ENCODE assay signal across 17 cellular contexts in the genomic region with DNA sequence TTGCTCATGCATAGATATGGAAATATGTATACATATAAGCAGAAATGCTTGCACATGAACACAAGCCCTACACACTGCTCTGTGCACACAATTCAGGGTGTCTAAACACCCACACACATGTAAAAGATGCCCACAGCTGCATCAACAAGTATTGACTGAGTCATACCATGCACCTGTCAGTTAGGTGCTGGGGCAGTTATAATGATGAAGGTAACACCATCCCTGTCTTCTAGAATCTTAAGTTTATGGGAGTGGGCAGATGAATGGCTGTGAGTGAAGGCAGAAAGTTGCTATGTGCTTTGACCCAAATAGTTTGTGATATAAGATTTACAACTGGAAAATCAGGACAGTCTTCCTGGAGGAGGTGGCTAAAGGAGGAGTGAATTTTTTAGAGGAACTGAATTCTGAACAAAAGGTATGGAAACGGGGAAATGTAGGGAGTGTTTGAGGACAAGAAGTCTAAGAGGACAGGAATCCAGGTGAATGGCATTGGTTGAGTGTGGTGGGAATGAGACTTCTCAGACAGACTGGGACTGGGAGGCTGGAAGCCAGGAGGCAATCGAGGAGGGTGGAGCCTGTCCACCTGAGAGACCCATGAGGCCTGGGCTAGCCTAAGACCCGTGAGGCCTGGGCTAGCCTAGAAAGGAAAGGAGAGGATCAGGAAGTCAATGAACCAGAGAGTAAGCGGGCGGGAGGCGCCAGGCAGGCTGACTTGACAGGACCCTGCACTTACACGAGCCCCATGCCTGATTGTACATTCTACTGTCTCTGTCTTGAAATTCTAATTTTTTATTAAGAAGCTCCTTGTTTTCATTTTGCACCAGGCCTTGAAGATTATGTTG. TPM values are rescaled to one million over a fixed set of nuclear protein-coding genes. Genes with fewer than 3 reads are reported as not detected.
DNase-seq lines count a peak whose midpoint lies in the region; ATAC-seq and TF ChIP-seq lines count a peak whose summit lies in the region.
"Had no signal": no experiment of that assay in that cellular context is flagged by ENCODE, and none has a peak within 500 bp of the region (broad histone marks: within the 10 kb centered on the region; RNA-seq: fewer than 3 reads in every experiment).

No MANE protein-coding gene starts in this region.

- peaks cover 26% of the 10 kb centered on the region for H3K27me3 Mint-ChIP-seq in activated naive CD8-positive, alpha-beta T cell
- H3K27me3 Mint-ChIP-seq in activated naive CD8-positive, alpha-beta T cell treated with anti-CD3 and anti-CD28 coated beads, Interleukin-2, amount 50 U/mL, for 24 hours: peaks cover 54% of the 10 kb centered on the region
- H3K27me3 Mint-ChIP-seq in stimulated activated naive B cell treated with anti-CD40 and anti-IgM and Interleukin-4, amounts not matched to agents 10 μg/mL and 1 μg/mL and 100 μg/mL, for 72 hours: peaks cover 66 to 81% of the 10 kb centered on the region in 2 donors
- peaks cover 46% of the 10 kb centered on the region for H3K27me3 Mint-ChIP-seq in activated CD4-positive, alpha-beta memory T cell treated with anti-CD3 and anti-CD28 coated beads, Interleukin-2, amount 10 ng/mL, durations not matched to agents 7 days and 5 days

- POLR2A ChIA-PET in activated CD4-positive, alpha-beta memory T cell treated with anti-CD3 and anti-CD28 coated beads, Interleukin-2, amount 10 ng/mL, durations not matched to agents 7 days and 5 days (lab: Charles Lee): no interaction called here

- no peaks in the 10 kb centered on the region for H3K9me3 ChIP-seq in OCI-LY1 (ENCODE audit: low read length)
- H3K9me3 ChIP-seq: stomach had no signal

- no peak overlapping the region for H3K4me3 ChIP-seq in OCI-LY1 (ENCODE audit: low read depth, low read length, poor library complexity, severe bottlenecking)
- H3K4me3 ChIP-seq: vagina had no signal

- no peaks in the 10 kb centered on the region for H4K20me1 ChIP-seq in OCI-LY1 (ENCODE audit: insufficient read depth, low read length)

- CTCF ChIA-PET in activated CD4-positive, alpha-beta memory T cell treated with anti-CD3 and anti-CD28 coated beads, Interleukin-2, amount 10 ng/mL, durations not matched to agents 7 days and 5 days (lab: Charles Lee): interaction anchor here (1.1 kb wide), 2 partner anchors 11 to 276 kb away, joined by 3 read pairs; no protein-coding TSS in a partner anchor

- no peaks in the 10 kb centered on the region for H3K9me2 ChIP-seq in OCI-LY1 (ENCODE audit: low read depth, low read length)

- H3K9me3 Mint-ChIP-seq in activated naive CD8-positive, alpha-beta T cell (ENCODE audit: low read depth): no peaks in the 10 kb centered on the region
- no peaks in the 10 kb centered on the region for H3K9me3 Mint-ChIP-seq in activated naive CD8-positive, alpha-beta T cell treated with anti-CD3 and anti-CD28 coated beads, Interleukin-2, amount 50 U/mL, for 24 hours
- no peaks in the 10 kb centered on the region for H3K9me3 Mint-ChIP-seq in stimulated activated naive B cell treated with anti-CD40 and anti-IgM and Interleukin-4, amounts not matched to agents 10 μg/mL and 1 μg/mL and 100 μg/mL, for 72 hours
- H3K9me3 Mint-ChIP-seq in activated CD4-positive, alpha-beta memory T cell treated with anti-CD3 and anti-CD28 coated beads, Interleukin-2, amount 10 ng/mL, durations not matched to agents 7 days and 5 days: no peaks in the 10 kb centered on the region
- H3K9me3 Mint-ChIP-seq: activated naive CD8-positive, alpha-beta T cell treated with anti-CD3 and anti-CD28 coated beads, Interleukin-2, amount 10 ng/mL, durations not matched to agents 7 days and 5 days had no signal

- no peak overlapping the region for H3K27ac Mint-ChIP-seq in activated naive CD8-positive, alpha-beta T cell
- H3K27ac Mint-ChIP-seq in activated naive CD8-positive, alpha-beta T cell treated with anti-CD3 and anti-CD28 coated beads, Interleukin-2, amount 50 U/mL, for 24 hours: no peak overlapping the region
- no peak overlapping the region for H3K27ac Mint-ChIP-seq in stimulated activated naive B cell treated with anti-CD40 and anti-IgM and Interleukin-4, amounts not matched to agents 10 μg/mL and 1 μg/mL and 100 μg/mL, for 72 hours
- H3K27ac Mint-ChIP-seq in activated CD4-positive, alpha-beta memory T cell treated with anti-CD3 and anti-CD28 coated beads, Interleukin-2, amount 10 ng/mL, durations not matched to agents 7 days and 5 days: no peak overlapping the region
- H3K27ac Mint-ChIP-seq: activated naive CD8-positive, alpha-beta T cell treated with anti-CD3 and anti-CD28 coated beads, Interleukin-2, amount 10 ng/mL, durations not matched to agents 7 days and 5 days had no signal

- H3K4me1 Mint-ChIP-seq in activated naive CD8-positive, alpha-beta T cell (ENCODE audit: low read depth): peaks cover 16% of the 10 kb centered on the region
- H3K4me1 Mint-ChIP-seq in activated naive CD8-positive, alpha-beta T cell treated with anti-CD3 and anti-CD28 coated beads, Interleukin-2, amount 50 U/mL, for 24 hours: peaks cover 14% of the 10 kb centered on the region
- H3K4me1 Mint-ChIP-seq in stimulated activated naive B cell treated with anti-CD40 and anti-IgM and Interleukin-4, amounts not matched to agents 10 μg/mL and 1 μg/mL and 100 μg/mL, for 72 hours: peaks cover 21 to 34% of the 10 kb centered on the region in 2 donors
- H3K4me1 Mint-ChIP-seq in activated CD4-positive, alpha-beta memory T cell treated with anti-CD3 and anti-CD28 coated beads, Interleukin-2, amount 10 ng/mL, durations not matched to agents 7 days and 5 days: peaks cover 18% of the 10 kb centered on the region

- H3K36me3 Mint-ChIP-seq in activated naive CD8-positive, alpha-beta T cell: no peaks in the 10 kb centered on the region
- H3K36me3 Mint-ChIP-seq in activated naive CD8-positive, alpha-beta T cell treated with anti-CD3 and anti-CD28 coated beads, Interleukin-2, amount 50 U/mL, for 24 hours (ENCODE audit: low read depth): no peaks in the 10 kb centered on the region
- peaks cover 3 to 4% of the 10 kb centered on the region in 2 donors for H3K36me3 Mint-ChIP-seq in stimulated activated naive B cell treated with anti-CD40 and anti-IgM and Interleukin-4, amounts not matched to agents 10 μg/mL and 1 μg/mL and 100 μg/mL, for 72 hours
- no peaks in the 10 kb centered on the region for H3K36me3 Mint-ChIP-seq in activated CD4-positive, alpha-beta memory T cell treated with anti-CD3 and anti-CD28 coated beads, Interleukin-2, amount 10 ng/mL, durations not matched to agents 7 days and 5 days (ENCODE audit: low read depth)
- H3K36me3 Mint-ChIP-seq: activated naive CD8-positive, alpha-beta T cell treated with anti-CD3 and anti-CD28 coated beads, Interleukin-2, amount 10 ng/mL, durations not matched to agents 7 days and 5 days had no signal

- no peaks in the 10 kb centered on the region for H3K27me3 ChIP-seq in OCI-LY1 (ENCODE audit: insufficient read depth, low read length)

- no peaks in the 10 kb centered on the region for H3F3A ChIP-seq in OCI-LY1 (ENCODE audit: insufficient read depth, low read length)

- no peak for DNase-seq in activated naive CD8-positive, alpha-beta T cell treated with anti-CD3 and anti-CD28 coated beads, Interleukin-2, amount 50 U/mL, for 24 hours
- DNase-seq in islet precursor cell (peak; percentile 49), SK-N-DZ (ENCODE audit: low spot score) (no peak)
- DNase-seq in stimulated activated naive B cell treated with anti-CD40 and anti-IgM and Interleukin-4, amounts not matched to agents 10 μg/mL and 1 μg/mL and 100 μg/mL, for 72 hours: no peak
- no peak for DNase-seq in activated CD4-positive, alpha-beta memory T cell treated with anti-CD3 and anti-CD28 coated beads, Interleukin-2, amount 10 ng/mL, durations not matched to agents 7 days and 5 days
- no peak for DNase-seq in stimulated activated CD4-positive, alpha-beta T cell treated with anti-CD3 and anti-CD28 coated beads, Interleukin-4, amount 100 ng/mL, for 24 hours
- DNase-seq: activated naive CD8-positive, alpha-beta T cell treated with anti-CD3 and anti-CD28 coated beads, Interleukin-2, amount 10 ng/mL, durations not matched to agents 7 days and 5 days; Calu3; central memory CD4-positive, alpha-beta T cell; effector memory CD4-positive, alpha-beta T cell; GDM1; small intestine; stomach had no signal

- H2AFZ ChIP-seq in OCI-LY1 (ENCODE audit: low read length): no peak overlapping the region

- peak overlapping the region; percentile 8 for H3K4me3 Mint-ChIP-seq in activated naive CD8-positive, alpha-beta T cell
- no peak overlapping the region for H3K4me3 Mint-ChIP-seq in activated naive CD8-positive, alpha-beta T cell treated with anti-CD3 and anti-CD28 coated beads, Interleukin-2, amount 50 U/mL, for 24 hours
- no peak overlapping the region for H3K4me3 Mint-ChIP-seq in stimulated activated naive B cell treated with anti-CD40 and anti-IgM and Interleukin-4, amounts not matched to agents 10 μg/mL and 1 μg/mL and 100 μg/mL, for 72 hours
- no peak overlapping the region for H3K4me3 Mint-ChIP-seq in activated CD4-positive, alpha-beta memory T cell treated with anti-CD3 and anti-CD28 coated beads, Interleukin-2, amount 10 ng/mL, durations not matched to agents 7 days and 5 days
- H3K4me3 Mint-ChIP-seq: activated naive CD8-positive, alpha-beta T cell treated with anti-CD3 and anti-CD28 coated beads, Interleukin-2, amount 10 ng/mL, durations not matched to agents 7 days and 5 days had no signal

- H3K9ac ChIP-seq in OCI-LY1 (ENCODE audit: low read length): no peak overlapping the region

- no peak overlapping the region for H3K27ac ChIP-seq in OCI-LY1 (ENCODE audit: low read depth, low read length, poor library complexity, severe bottlenecking)
- H3K27ac ChIP-seq: stomach, vagina had no signal

- H3K79me2 ChIP-seq in OCI-LY1 (ENCODE audit: insufficient read depth, low read length): no peaks in the 10 kb centered on the region

- ATAC-seq in activated naive CD8-positive, alpha-beta T cell treated with anti-CD3 and anti-CD28 coated beads, Interleukin-2, amount 50 U/mL, for 24 hours: no peak
- ATAC-seq in stimulated activated naive B cell treated with anti-CD40 and anti-IgM and Interleukin-4, amounts not matched to agents 10 μg/mL and 1 μg/mL and 100 μg/mL, for 72 hours (replicated peaks): peak; percentile 15 to 29
- ATAC-seq: HCT116 had no signal

- no peaks in the 10 kb centered on the region for H3K36me3 ChIP-seq in OCI-LY1 (ENCODE audit: insufficient read depth, low read length)
- H3K36me3 ChIP-seq: stomach, vagina had no signal

- peaks cover 10% of the 10 kb centered on the region for H3K4me1 ChIP-seq in OCI-LY1 (ENCODE audit: insufficient read depth, low read length, severe bottlenecking)

- peak overlapping the region; percentile 47; the same call in 1 of the 2 replicates for H3K4me2 ChIP-seq in OCI-LY1 (ENCODE audit: low read length)

- TF ChIP-seq CTCF in OCI-LY1 (IDR thresholded peaks at IDR 0.05; ENCODE audit: low read length): no peak

RNA-seq across cellular contexts. Expression of a gene that starts 20.7 kb away (rescaled TPM):
- 10 to 100 TPM; 31.9 to 35.9 TPM for total RNA-seq in activated CD4-positive, alpha-beta memory T cell treated with anti-CD3 and anti-CD28 coated beads, Interleukin-2, amount 10 ng/mL, durations not matched to agents 7 days and 5 days
- polyA plus RNA-seq in SK-N-DZ (2014; cell fraction: cytosol; rRNA removed): 13.1 and 19.5 TPM in 2 replicates
- 32.9 and 44.4 TPM in 2 replicates for polyA plus RNA-seq in SK-N-DZ (2014; cell fraction: nucleus; rRNA removed)

RNA-seq across cellular contexts. Expression of a gene that starts 20.7 kb away (rescaled TPM):
- 1 to 10 TPM; 4.1 to 5.2 TPM for total RNA-seq in activated CD4-positive, alpha-beta memory T cell treated with anti-CD3 and anti-CD28 coated beads, Interleukin-2, amount 10 ng/mL, durations not matched to agents 7 days and 5 days
- 59.7 and 66.7 TPM in 2 replicates for polyA plus RNA-seq in SK-N-DZ (2014; cell fraction: cytosol; rRNA removed)
- 31.6 and 34.6 TPM in 2 replicates for polyA plus RNA-seq in SK-N-DZ (2014; cell fraction: nucleus; rRNA removed)
